Comparison of ENCODE assay signal across 23 cellular contexts in genomic region chr5:7244208-7244607, GRCh38.
DNase-seq lines count a peak whose midpoint lies in the region; TF ChIP-seq lines count a peak whose summit lies in the region.
"Had no signal": no experiment of that assay in that cellular context is flagged by ENCODE, and none has a peak within 500 bp of the region (broad histone marks: within the 10 kb centered on the region; RNA-seq: fewer than 3 reads in every experiment).

No MANE protein-coding gene starts in this region.

- no peak for TF ChIP-seq CTCF in VCaP (conservative IDR thresholded peaks at IDR 0.05)
- TF ChIP-seq CTCF in mesothelial cell of epicardium (IDR thresholded peaks at IDR 0.05; ENCODE audit: unreplicated experiment): no peak

- H3K14ac ChIP-seq in neuronal stem cell (ENCODE audit: low read length): no peak overlapping the region

- H3K36me3 Mint-ChIP-seq in mesothelial cell of epicardium: no peaks in the 10 kb centered on the region
- H3K36me3 Mint-ChIP-seq: CD14-positive monocyte; CD4-positive, alpha-beta memory T cell; CD4-positive, CD25-positive, alpha-beta regulatory T cell; CD8-positive, alpha-beta memory T cell had no signal

- H3K4me1 ChIP-seq in neuronal stem cell (ENCODE audit: control insufficient read depth in 2 of 2, insufficient read depth in 1 of 2, low read depth in 1 of 2, low read length in 2 of 2): peaks cover 18 to 37% of the 10 kb centered on the region in 2 donors
- H3K4me1 ChIP-seq: BE2C, BLaER1 had no signal

- no peak overlapping the region for H2AFZ ChIP-seq in neuronal stem cell (ENCODE audit: low read length)

- H2BK120ac ChIP-seq in neuronal stem cell (ENCODE audit: low read depth, low read length): no peak overlapping the region

- H3K9me3 Mint-ChIP-seq in mesothelial cell of epicardium: no peaks in the 10 kb centered on the region
- H3K9me3 Mint-ChIP-seq: CD14-positive monocyte; CD4-positive, CD25-positive, alpha-beta regulatory T cell; CD8-positive, alpha-beta memory T cell had no signal

- peaks cover 2 to 9% of the 10 kb centered on the region in 2 donors for H3K9me3 ChIP-seq in neuronal stem cell (replicated peaks in 1 of 2; ENCODE audit: control insufficient read depth in 2 of 2, insufficient read depth in 1 of 2, low read depth in 1 of 2, low read length in 2 of 2)
- H3K9me3 ChIP-seq: BE2C, BLaER1 had no signal

- peaks cover 25% of the 10 kb centered on the region for H3K27me3 Mint-ChIP-seq in mesothelial cell of epicardium (ENCODE audit: low read depth)
- H3K27me3 Mint-ChIP-seq: CD4-positive, CD25-positive, alpha-beta regulatory T cell had no signal

- H3K4ac ChIP-seq in neuronal stem cell (ENCODE audit: low read length): no peak overlapping the region

- no peak overlapping the region for H3K4me3 Mint-ChIP-seq in mesothelial cell of epicardium
- H3K4me3 Mint-ChIP-seq: CD14-positive monocyte; CD4-positive, alpha-beta memory T cell; CD4-positive, CD25-positive, alpha-beta regulatory T cell; CD8-positive, alpha-beta memory T cell had no signal

- no peak overlapping the region for H2BK5ac ChIP-seq in neuronal stem cell (ENCODE audit: low read length)

- H4K8ac ChIP-seq in neuronal stem cell (ENCODE audit: low read depth, low read length): no peak overlapping the region

- H3K9ac ChIP-seq in neuronal stem cell (ENCODE audit: low read depth, low read length, poor library complexity): no peak overlapping the region
- H3K9ac ChIP-seq: BLaER1 had no signal

- no peak overlapping the region for H3K27ac Mint-ChIP-seq in mesothelial cell of epicardium
- H3K27ac Mint-ChIP-seq: CD14-positive monocyte; CD4-positive, alpha-beta memory T cell; CD4-positive, CD25-positive, alpha-beta regulatory T cell; CD8-positive, alpha-beta memory T cell had no signal

- H2AK5ac ChIP-seq in neuronal stem cell (ENCODE audit: low read depth, low read length): no peak overlapping the region

- H3K4me1 Mint-ChIP-seq in mesothelial cell of epicardium: peaks cover 11% of the 10 kb centered on the region
- H3K4me1 Mint-ChIP-seq: CD14-positive monocyte; CD4-positive, alpha-beta memory T cell; CD4-positive, CD25-positive, alpha-beta regulatory T cell; CD8-positive, alpha-beta memory T cell had no signal

- H2BK15ac ChIP-seq in neuronal stem cell (ENCODE audit: low read length): no peak overlapping the region

- H3K4me3 ChIP-seq in neuronal stem cell (ENCODE audit: low read length in 2 of 2): no peak overlapping the region
- H3K4me3 ChIP-seq: BLaER1, GM12878 had no signal

- H3K79me1 ChIP-seq in neuronal stem cell (ENCODE audit: low read depth, low read length): no peaks in the 10 kb centered on the region

- peak overlapping the region; percentile 76 for H3K18ac ChIP-seq in neuronal stem cell (ENCODE audit: low read length)

- no peak overlapping the region for H2BK12ac ChIP-seq in neuronal stem cell (ENCODE audit: low read length)

- H3K4me2 ChIP-seq in neuronal stem cell (ENCODE audit: insufficient read depth, low read length, poor library complexity, severe bottlenecking): no peak overlapping the region
- H3K4me2 ChIP-seq: BLaER1 had no signal

- H3K36me3 ChIP-seq in neuronal stem cell (replicated peaks in 1 of 2; ENCODE audit: control insufficient read depth in 2 of 2, insufficient read depth in 2 of 2, low read length in 2 of 2): no peaks in the 10 kb centered on the region
- H3K36me3 ChIP-seq: BE2C, BLaER1 had no signal

- no peak overlapping the region for H3K23ac ChIP-seq in neuronal stem cell (ENCODE audit: low read depth, low read length, poor library complexity)

- DNase-seq in neuronal stem cell (ENCODE audit: low spot score) (no peak), NCI-H1048 (lab: John Stamatoyannopoulos, UW) (no peak), mesothelial cell of epicardium (ENCODE audit: low spot score in 2 of 2, unreplicated experiment in 2 of 2) (no peak)
- no peak for DNase-seq in activated CD4-positive, alpha-beta T cell treated with anti-CD3 and anti-CD28 coated beads for 1 hour
- DNase-seq: 8988T; ACHN; BE2C; C1 segment of cervical spinal cord; CD4-positive, alpha-beta memory T cell; CD4-positive, CD25-positive, alpha-beta regulatory T cell; CD8-positive, alpha-beta memory T cell; COR-L47; DMS 273 treated with DMSO at 0.1 percent for 48 hours; DMS153; DMS53; DMS79; DND-41; EL; GDM1 had no signal

- peaks cover 0 to 3% (median 0%) of the 10 kb centered on the region in 3 experiments for H3K27me3 ChIP-seq in neuronal stem cell (ENCODE audit: control insufficient read depth in 3 of 3, insufficient read depth in 3 of 3, low read depth in 1 of 3, low read length in 3 of 3)
- H3K27me3 ChIP-seq: BE2C, BLaER1 had no signal

- no peak overlapping the region for H4K91ac ChIP-seq in neuronal stem cell (ENCODE audit: low read depth, low read length, poor library complexity)

- no CpG with 5 or more reads among the region's 3 CpGs for WGBS in neuronal stem cell (ENCODE audit: extremely low coverage in 2 of 2, insufficient read length in 2 of 2, insufficient replicate concordance in 1 of 2), 2 donors

- peak overlapping the region; percentile 39 for H3K27ac ChIP-seq in VCaP
- H3K27ac ChIP-seq in neuronal stem cell (replicated peaks; ENCODE audit: low read length): no peak overlapping the region
- H3K27ac ChIP-seq: BLaER1 had no signal
